1 cellular context compared by ENCODE assay signal in the genomic region with DNA sequence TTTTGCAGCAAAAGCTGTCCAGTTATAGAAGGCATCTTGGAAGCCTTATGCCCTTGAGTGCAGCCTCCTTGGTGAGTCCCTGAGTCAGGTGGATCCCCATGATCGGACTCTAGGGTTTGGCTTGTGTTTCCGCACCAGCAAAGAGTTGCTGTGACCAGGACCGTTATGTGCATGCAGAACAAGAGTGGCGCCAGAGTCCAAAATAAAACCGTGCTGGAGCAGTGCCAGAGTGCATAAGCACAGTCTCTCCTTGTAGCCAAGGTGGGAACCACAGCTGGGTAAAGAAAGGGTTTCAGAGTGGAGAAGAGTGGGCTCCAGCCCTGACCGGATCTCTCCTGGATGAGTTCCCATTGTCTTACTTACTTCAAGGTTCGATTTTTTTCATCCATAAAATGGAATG.
TF ChIP-seq lines count a peak whose summit lies in the region.

No MANE protein-coding gene starts in this region.

TF ChIP-seq in K562, 482 proteins besides CTCF, POLR2A, EP300 and RAD21:
- TF ChIP-seq KLF16 (IDR thresholded peaks at IDR 0.05), result no peak
- peak; percentile 53; the same call in 1 of the 2 replicates for TF ChIP-seq NFIC (IDR thresholded peaks at IDR 0.05)
